In genomic region chr6:111615916-111616612, GRCh38 we compare ENCODE assay signal across 18 cellular contexts. TPM values are rescaled to one million over a fixed set of nuclear protein-coding genes. Genes with fewer than 3 reads are reported as not detected.
DNase-seq lines count a peak whose midpoint lies in the region; ATAC-seq, FAIRE-seq and TF ChIP-seq lines count a peak whose summit lies in the region.
"Had no signal": no experiment of that assay in that cellular context is flagged by ENCODE, and none has a peak within 500 bp of the region (broad histone marks: within the 10 kb centered on the region; RNA-seq: fewer than 3 reads in every experiment).

No MANE protein-coding gene starts in this region.

- H3K4me1 Mint-ChIP-seq in GM23338 = peaks cover 15% of the 10 kb centered on the region
- no peaks in the 10 kb centered on the region for H3K4me1 Mint-ChIP-seq in CD4-positive, alpha-beta memory T cell
- H3K4me1 Mint-ChIP-seq in activated T-helper 17 cell treated with anti-CD3 and anti-CD28 coated beads, Interleukin-2, amount 50 U/mL, for 72 hours = no peaks in the 10 kb centered on the region
- H3K4me1 Mint-ChIP-seq: activated naive CD4-positive, alpha-beta T cell treated with anti-CD3 and anti-CD28 coated beads, Interleukin-2, amount 50 U/mL, for 24 hours had no signal

- H3K4me3 ChIP-seq in GM23338 (no peak overlapping the region), RWPE2 (ENCODE audit: severe bottlenecking) (no peak overlapping the region), keratinocyte (ENCODE audit: control insufficient read depth in 2 of 3, extremely low read depth in 1 of 3, insufficient read depth in 2 of 3, low read depth in 1 of 3, low read length in 3 of 3) (no peak overlapping the region), skeletal muscle cell (ENCODE audit: low read depth, low read length) (no peak overlapping the region)
- no peak overlapping the region for H3K4me3 ChIP-seq in CD4-positive, alpha-beta memory T cell (ENCODE audit: low read length in 2 of 2)
- H3K4me3 ChIP-seq: testis had no signal

- intact Hi-C loops in CD4-positive, alpha-beta memory T cell (cut with micrococcal nuclease) = no loop called here

- H3K9me3 ChIP-seq in RWPE2 (ENCODE audit: severe bottlenecking) (no peaks in the 10 kb centered on the region), keratinocyte (ENCODE audit: control insufficient read depth, low read depth, low read length) (no peaks in the 10 kb centered on the region)
- no peaks in the 10 kb centered on the region for H3K9me3 ChIP-seq in CD4-positive, alpha-beta memory T cell (ENCODE audit: control insufficient read depth in 1 of 2, low read length in 2 of 2)
- H3K9me3 ChIP-seq: testis had no signal

- H2AFZ ChIP-seq in GM23338 (peak overlapping the region; percentile 92), keratinocyte (ENCODE audit: control insufficient read depth, low read length) (no peak overlapping the region)

- no peaks in the 10 kb centered on the region; the same call in 1 of the 3 replicates for H3K36me3 Mint-ChIP-seq in GM23338 (ENCODE audit: low read depth)
- peaks cover 1 to 5% of the 10 kb centered on the region in 2 donors for H3K36me3 Mint-ChIP-seq in CD4-positive, alpha-beta memory T cell
- no peaks in the 10 kb centered on the region for H3K36me3 Mint-ChIP-seq in activated T-helper 17 cell treated with anti-CD3 and anti-CD28 coated beads, Interleukin-2, amount 50 U/mL, for 72 hours (ENCODE audit: low read depth)
- H3K36me3 Mint-ChIP-seq: activated CD8-positive, alpha-beta memory T cell treated with anti-CD3 and anti-CD28 coated beads, Interleukin-2, amount 10 ng/mL, durations not matched to agents 7 days and 5 days; CD8-positive, alpha-beta T cell had no signal

- no peak overlapping the region for H3K4me3 Mint-ChIP-seq in GM23338
- H3K4me3 Mint-ChIP-seq in CD4-positive, alpha-beta memory T cell = no peak overlapping the region
- H3K4me3 Mint-ChIP-seq in activated T-helper 17 cell treated with anti-CD3 and anti-CD28 coated beads, Interleukin-2, amount 50 U/mL, for 72 hours = no peak overlapping the region
- H3K4me3 Mint-ChIP-seq: activated CD4-positive, alpha-beta T cell treated with anti-CD3 and anti-CD28 coated beads, Interleukin-2, amount 10 ng/mL, durations not matched to agents 7 days and 5 days; activated CD8-positive, alpha-beta memory T cell treated with anti-CD3 and anti-CD28 coated beads, Interleukin-2, amount 10 ng/mL, durations not matched to agents 7 days and 5 days; activated naive CD4-positive, alpha-beta T cell treated with anti-CD3 and anti-CD28 coated beads, Interleukin-2, amount 50 U/mL, for 24 hours; CD8-positive, alpha-beta T cell; naive thymus-derived CD4-positive, alpha-beta T cell had no signal

- H3K79me2 ChIP-seq in GM23338 (replicated peaks; ENCODE audit: insufficient read depth) (no peaks in the 10 kb centered on the region), keratinocyte (ENCODE audit: control insufficient read depth, insufficient read depth, low read length) (no peaks in the 10 kb centered on the region)

- H3K9me2 ChIP-seq in GM23338 (ENCODE audit: insufficient read depth) = no peaks in the 10 kb centered on the region; the same call in 1 of the 2 replicates

- H3K27ac Mint-ChIP-seq in GM23338 = no peak overlapping the region
- H3K27ac Mint-ChIP-seq in CD4-positive, alpha-beta memory T cell = no peak overlapping the region
- no peak overlapping the region for H3K27ac Mint-ChIP-seq in activated T-helper 17 cell treated with anti-CD3 and anti-CD28 coated beads, Interleukin-2, amount 50 U/mL, for 72 hours
- H3K27ac Mint-ChIP-seq: activated CD4-positive, alpha-beta T cell treated with anti-CD3 and anti-CD28 coated beads, Interleukin-2, amount 10 ng/mL, durations not matched to agents 7 days and 5 days; activated CD8-positive, alpha-beta memory T cell treated with anti-CD3 and anti-CD28 coated beads, Interleukin-2, amount 10 ng/mL, durations not matched to agents 7 days and 5 days; activated naive CD4-positive, alpha-beta T cell treated with anti-CD3 and anti-CD28 coated beads, Interleukin-2, amount 50 U/mL, for 24 hours; CD8-positive, alpha-beta T cell; naive thymus-derived CD4-positive, alpha-beta T cell had no signal

- peak; percentile 49 for FAIRE-seq in keratinocyte (lab: Jason Lieb, UNC)
- FAIRE-seq: endometrium had no signal

- H3K27me3 Mint-ChIP-seq in GM23338 (ENCODE audit: insufficient read depth, low read depth, poor library complexity) = peaks cover 10% of the 10 kb centered on the region
- peaks cover 6 to 9% of the 10 kb centered on the region in 2 donors for H3K27me3 Mint-ChIP-seq in CD4-positive, alpha-beta memory T cell
- H3K27me3 Mint-ChIP-seq in activated T-helper 17 cell treated with anti-CD3 and anti-CD28 coated beads, Interleukin-2, amount 50 U/mL, for 72 hours = peaks cover 10% of the 10 kb centered on the region
- H3K27me3 Mint-ChIP-seq: activated naive CD4-positive, alpha-beta T cell treated with anti-CD3 and anti-CD28 coated beads, Interleukin-2, amount 50 U/mL, for 24 hours had no signal

- no peak for DNase-seq in GM23338 (ENCODE audit: low spot score)
- DNase-seq in RWPE2 (ENCODE audit: low spot score) = no peak
- DNase-seq in keratinocyte (ENCODE audit: low read depth, low spot score) = no peak
- peak; percentile 62 for DNase-seq in skeletal muscle cell (ENCODE audit: low read depth)
- DNase-seq in CD4-positive, alpha-beta memory T cell = no peak
- DNase-seq: activated CD4-positive, alpha-beta T cell treated with anti-CD3 and anti-CD28 coated beads, Interleukin-2, amount 10 ng/mL, durations not matched to agents 7 days and 5 days; activated CD8-positive, alpha-beta memory T cell treated with anti-CD3 and anti-CD28 coated beads, Interleukin-2, amount 10 ng/mL, durations not matched to agents 7 days and 5 days; CD8-positive, alpha-beta T cell; naive thymus-derived CD4-positive, alpha-beta T cell; NCI-H2227 treated with DMSO at 0.1 percent for 48 hours; stimulated activated CD4-positive, alpha-beta T cell treated with anti-CD3 and anti-CD28 coated beads, Interleukin-4, amount 100 ng/mL, for 4 hours; stimulated activated naive CD4-positive, alpha-beta T cell; testis had no signal

- H3F3A ChIP-seq in GM23338 (replicated peaks; ENCODE audit: low read depth) = 0 out of 2 replicates have a peak, but pooled peaks cover 4% of the 10 kb centered on the region

- no peaks in the 10 kb centered on the region for H3K27me3 ChIP-seq in GM23338 (ENCODE audit: insufficient read depth)
- H3K27me3 ChIP-seq in RWPE2 (ENCODE audit: insufficient read depth, poor library complexity, severe bottlenecking) = no peaks in the 10 kb centered on the region
- H3K27me3 ChIP-seq in keratinocyte (ENCODE audit: control insufficient read depth, extremely low read depth, insufficient read depth, low read length) = no peaks in the 10 kb centered on the region
- no peaks in the 10 kb centered on the region for H3K27me3 ChIP-seq in CD4-positive, alpha-beta memory T cell (ENCODE audit: insufficient read depth, low read length)
- H3K27me3 ChIP-seq: testis had no signal

- 0 out of 2 replicates have a peak overlapping the region, but pooled peaks have one; percentile 11 for H3K4me2 ChIP-seq in GM23338
- H3K4me2 ChIP-seq in keratinocyte (ENCODE audit: control insufficient read depth, extremely low read depth, insufficient read depth, low read depth, low read length) = no peak overlapping the region

- dilution Hi-C loops in keratinocyte (cut with MboI; ENCODE audit: extremely low pct_ligation_motif_present, low sequenced_read_pairs) = no loop called here

- CTCF ChIA-PET in CD4-positive, alpha-beta memory T cell (lab: Charles Lee; ENCODE audit: partially characterized antibody) = no interaction called here

- POLR2A ChIA-PET in CD4-positive, alpha-beta memory T cell (lab: Charles Lee; ENCODE audit: partially characterized antibody) = no interaction called here

- no peaks in the 10 kb centered on the region for H4K20me1 ChIP-seq in GM23338 (replicated peaks; ENCODE audit: insufficient read depth)
- H4K20me1 ChIP-seq in keratinocyte (ENCODE audit: control insufficient read depth, extremely low read depth, insufficient read depth, low read length) = no peaks in the 10 kb centered on the region

- ATAC-seq in GM23338 (no peak), RWPE2 (ENCODE audit: low read depth) (peak; percentile 41; the same call in 1 of the 3 replicates), GM19035 (IDR thresholded peaks at IDR 0.05; ENCODE audit: unreplicated experiment) (no peak)
- ATAC-seq in activated T-helper 17 cell treated with anti-CD3 and anti-CD28 coated beads, Interleukin-2, amount 50 U/mL, for 72 hours (replicated peaks) = no peak
- ATAC-seq: activated CD8-positive, alpha-beta memory T cell treated with anti-CD3 and anti-CD28 coated beads, Interleukin-2, amount 10 ng/mL, durations not matched to agents 7 days and 5 days; CD8-positive, alpha-beta T cell had no signal

- no peak overlapping the region for H3K9ac ChIP-seq in keratinocyte (ENCODE audit: control insufficient read depth, extremely low read depth, insufficient read depth, low read length)

- peaks cover 6% of the 10 kb centered on the region; the same call in 2 of the 3 replicates for H3K9me3 Mint-ChIP-seq in GM23338
- peaks cover 0 to 7% (median 1%) of the 10 kb centered on the region in 8 donors for H3K9me3 Mint-ChIP-seq in CD4-positive, alpha-beta memory T cell
- peaks cover 4% of the 10 kb centered on the region for H3K9me3 Mint-ChIP-seq in activated T-helper 17 cell treated with anti-CD3 and anti-CD28 coated beads, Interleukin-2, amount 50 U/mL, for 72 hours
- H3K9me3 Mint-ChIP-seq: activated naive CD4-positive, alpha-beta T cell treated with anti-CD3 and anti-CD28 coated beads, Interleukin-2, amount 50 U/mL, for 24 hours; CD8-positive, alpha-beta T cell had no signal

- H3K9me1 ChIP-seq in keratinocyte (ENCODE audit: control insufficient read depth, extremely low read depth, insufficient read depth, low read length) = no peaks in the 10 kb centered on the region

- peaks cover 8% of the 10 kb centered on the region; the same call in 1 of the 2 replicates for H3K4me1 ChIP-seq in GM23338 (ENCODE audit: insufficient read depth)
- H3K4me1 ChIP-seq in RWPE2 (ENCODE audit: insufficient read depth, poor library complexity, severe bottlenecking) = no peaks in the 10 kb centered on the region
- peaks cover 5% of the 10 kb centered on the region for H3K4me1 ChIP-seq in keratinocyte (ENCODE audit: control insufficient read depth, extremely low read depth, insufficient read depth, low read length)
- H3K4me1 ChIP-seq in CD4-positive, alpha-beta memory T cell (ENCODE audit: insufficient read depth, low read length) = no peaks in the 10 kb centered on the region
- H3K4me1 ChIP-seq: testis had no signal

- TF ChIP-seq CTCF in GM23338 (conservative IDR thresholded peaks at IDR 0.05; ENCODE audit: low read depth in 2 of 2) (no peak), RWPE2 (IDR thresholded peaks at IDR 0.05; ENCODE audit: poor library complexity, severe bottlenecking) (no peak), keratinocyte (optimal IDR thresholded peaks at IDR 0.05 in 1 of 3, IDR thresholded peaks at IDR 0.05 in 1 of 3, conservative IDR thresholded peaks at IDR 0.05 in 1 of 3; ENCODE audit: extremely low read depth in 1 of 3, insufficient read depth in 2 of 3, low read length in 3 of 3) (no peak)

- H3K27ac ChIP-seq in GM23338 (ENCODE audit: low read depth) (no peak overlapping the region), RWPE2 (ENCODE audit: poor library complexity, severe bottlenecking) (no peak overlapping the region), keratinocyte (ENCODE audit: control insufficient read depth, insufficient read depth, low read length) (no peak overlapping the region)
- H3K27ac ChIP-seq in CD4-positive, alpha-beta memory T cell (ENCODE audit: low read depth, low read length) = no peak overlapping the region
- H3K27ac ChIP-seq: testis, WERI-Rb-1 had no signal

- no peaks in the 10 kb centered on the region for H3K36me3 ChIP-seq in GM23338 (ENCODE audit: insufficient read depth)
- H3K36me3 ChIP-seq in RWPE2 (ENCODE audit: low read depth) = no peaks in the 10 kb centered on the region
- no peaks in the 10 kb centered on the region for H3K36me3 ChIP-seq in keratinocyte (ENCODE audit: control insufficient read depth in 2 of 2, extremely low read depth in 1 of 2, insufficient read depth in 2 of 2, low read length in 2 of 2)
- H3K36me3 ChIP-seq in CD4-positive, alpha-beta memory T cell (ENCODE audit: insufficient read depth, low read length) = no peaks in the 10 kb centered on the region
- H3K36me3 ChIP-seq: WERI-Rb-1 had no signal

RNA-seq across cellular contexts. Expression of gene TRAF3IP2, which starts 10.4 kb away (rescaled TPM):
- total RNA-seq in GM23338 (2014; rRNA removed; shearing (Covaris generic)) = 29.5 and 34.0 TPM in 2 replicates
- 22.2 and 23.8 TPM in 2 replicates for polyA plus RNA-seq in GM23338 (2016; fragmentation: Nextera tagmentation; extraction: Ambion mirVana)
- 76.8 to 81.6 TPM (median 81.1 TPM) in 3 replicates for polyA plus RNA-seq in keratinocyte
- 47.7 TPM for polyA plus RNA-seq in keratinocyte (2011; ENCODE audit: low read depth)
- 83.9 and 87.4 TPM in 2 replicates for polyA plus RNA-seq in keratinocyte (2011; cell fraction: cytosol; rRNA removed)
- polyA plus RNA-seq in keratinocyte (2011; cell fraction: nucleus; rRNA removed) = 81.5 and 96.9 TPM in 2 replicates
- 74.8 and 75.5 TPM in 2 replicates for polyA plus RNA-seq in keratinocyte (2012; ENCODE audit: low replicate concordance)
- 89.6 to 152 TPM (median 117 TPM) in 3 replicates for polyA minus RNA-seq in keratinocyte
- 76.4 TPM for polyA minus RNA-seq in keratinocyte (2011; cell fraction: cytosol; rRNA and poly(A)+ RNA removed)
- 48.5 and 58.3 TPM in 2 replicates for polyA minus RNA-seq in keratinocyte (2011; cell fraction: nucleus; rRNA and poly(A)+ RNA removed)
- total RNA-seq in CD4-positive, alpha-beta memory T cell = 10 to 100 TPM; 18.2 to 19.7 TPM
- 10 to 100 TPM; 15.6 to 17.8 TPM for polyA plus RNA-seq in CD4-positive, alpha-beta memory T cell
- total RNA-seq in activated T-helper 17 cell treated with anti-CD3 and anti-CD28 coated beads, Interleukin-2, amount 50 U/mL, for 72 hours = 10 to 100 TPM; 36.5 to 63.6 TPM
